ENCODE assay signal across 32 cellular contexts in the genomic region with DNA sequence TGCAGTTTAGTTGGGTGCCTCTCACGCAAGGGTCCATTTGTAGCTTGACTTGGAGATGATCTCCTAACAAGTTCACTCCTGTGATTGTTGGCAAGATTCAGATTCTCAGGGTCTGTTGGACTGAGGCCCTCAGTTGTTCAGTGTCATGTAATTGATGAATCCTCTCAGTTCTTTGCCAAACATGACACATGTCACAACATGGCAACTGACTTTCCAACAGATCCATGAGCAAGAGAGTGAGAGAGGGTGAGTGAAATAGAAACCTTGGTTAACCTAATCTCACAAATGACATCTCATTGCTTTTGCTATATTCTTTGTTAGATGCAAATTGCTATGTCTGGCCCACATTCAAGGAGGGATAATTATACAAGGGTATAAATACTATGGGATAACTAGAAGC.
"Had no signal": no experiment of that assay in that cellular context is flagged by ENCODE, and none has a peak within 500 bp of the region (broad histone marks: within the 10 kb centered on the region; RNA-seq: fewer than 3 reads in every experiment).

No MANE protein-coding gene starts in this region.

- DNase-seq: activated B cell treated with CpG ODN at 0.5 μM for 24 hours; activated CD4-positive, alpha-beta memory T cell treated with anti-CD3 and anti-CD28 coated beads for 36 hours; activated CD4-positive, alpha-beta T cell treated with anti-CD3 and anti-CD28 coated beads for 4 hours; activated CD4-positive, alpha-beta T cell treated with anti-CD3 and anti-CD28 coated beads, Interleukin-2, amount 10 ng/mL, durations not matched to agents 24 days and 14 days; activated CD4-positive, alpha-beta T cell treated with anti-CD3 and anti-CD28 coated beads, Interleukin-2, amount 50 U/mL, for 1 hour; activated CD4-positive, alpha-beta T cell treated with anti-CD3 and anti-CD28 coated beads, Interleukin-2, amount 50 U/mL, for 4 hours; activated CD4-positive, CD25-positive, alpha-beta regulatory T cell treated with anti-CD3 and anti-CD28 coated beads, Interleukin-2, amount 50 U/mL, for 72 hours; activated CD8-positive, alpha-beta memory T cell treated with anti-CD3 and anti-CD28 coated beads, Interleukin-2, amount 50 U/mL, for 4 hours; activated CD8-positive, alpha-beta T cell treated with anti-CD3 and anti-CD28 coated beads for 36 hours; activated effector memory CD4-positive, alpha-beta T cell treated with anti-CD3 and anti-CD28 coated beads, Interleukin-2, amount 50 U/mL, for 16 hours; activated gamma-delta T cell treated with Interleukin-2 at 50 U/mL for 16 hours; activated naive CD4-positive, alpha-beta T cell; activated naive CD4-positive, alpha-beta T cell treated with anti-CD3 and anti-CD28 coated beads for 36 hours; activated naive CD4-positive, alpha-beta T cell treated with anti-CD3 and anti-CD28 coated beads, Interleukin-2, amount 50 U/mL, for 16 hours; activated naive CD8-positive, alpha-beta T cell treated with anti-CD3 and anti-CD28 coated beads for 36 hours; activated T-cell treated with anti-CD3 and anti-CD28 coated beads for 4 hours; activated T-cell treated with anti-CD3 and anti-CD28 coated beads, Interleukin-2, amount 50 U/mL, for 1 hour; activated T-cell treated with anti-CD3 and anti-CD28 coated beads, Interleukin-2, amount 50 U/mL, for 4 hours; activated T-cell treated with anti-CD3 and anti-CD28 coated beads, Interleukin-2, amount 50 U/mL, for 72 hours; adrenal gland; amniotic stem cell; aorta; body of pancreas; brain microvascular endothelial cell; central memory CD4-positive, alpha-beta T cell; T-helper 9 cell had no signal

- H3K27me3 ChIP-seq: adrenal gland, body of pancreas, brain microvascular endothelial cell, breast epithelium had no signal

- ATAC-seq: activated CD8-positive, alpha-beta T cell treated with anti-CD3 and anti-CD28 coated beads for 36 hours; activated naive CD4-positive, alpha-beta T cell treated with anti-CD3 and anti-CD28 coated beads, Interleukin-2, amount 50 U/mL, for 72 hours; activated T-cell treated with anti-CD3 and anti-CD28 coated beads, Interleukin-2, amount 50 U/mL, for 4 hours; activated T-cell treated with anti-CD3 and anti-CD28 coated beads, Interleukin-2, amount 50 U/mL, for 72 hours; activated T-helper 17 cell treated with anti-CD3 and anti-CD28 coated beads, Interleukin-2, amount 50 U/mL, for 72 hours; body of pancreas had no signal

- FAIRE-seq: astrocyte, TTC549 had no signal

- H3K9me3 ChIP-seq: adrenal gland, body of pancreas, breast epithelium had no signal

- H3K36me3 ChIP-seq: adrenal gland, brain microvascular endothelial cell, breast epithelium had no signal

- H3K4me3 ChIP-seq: adrenal gland, body of pancreas, breast epithelium had no signal

- H3K4me1 ChIP-seq: adrenal gland, body of pancreas, breast epithelium had no signal

- H3K27ac ChIP-seq: adrenal gland, body of pancreas, brain microvascular endothelial cell, breast epithelium, VCaP had no signal
